Comparison of ENCODE assay signal across 9 cellular contexts in genomic region chr4:57080781-57081650, GRCh38. TPM values are rescaled to one million over a fixed set of nuclear protein-coding genes. Genes with fewer than 3 reads are reported as not detected.
DNase-seq lines count a peak whose midpoint lies in the region; ATAC-seq and TF ChIP-seq lines count a peak whose summit lies in the region.
"Had no signal": no experiment of that assay in that cellular context is flagged by ENCODE, and none has a peak within 500 bp of the region (broad histone marks: within the 10 kb centered on the region; RNA-seq: fewer than 3 reads in every experiment).

No MANE protein-coding gene starts in this region.

- no peak overlapping the region for H3K4me3 Mint-ChIP-seq in activated CD8-positive, alpha-beta T cell treated with anti-CD3 and anti-CD28 coated beads for 36 hours

- no peak overlapping the region for H3K27ac Mint-ChIP-seq in activated CD8-positive, alpha-beta T cell treated with anti-CD3 and anti-CD28 coated beads for 36 hours

- H3K4me1 ChIP-seq in HUES6 (ENCODE audit: control insufficient read depth, insufficient read depth, low read length) (peaks cover 42% of the 10 kb centered on the region), colonic mucosa (no peaks in the 10 kb centered on the region), right lobe of liver (no peaks in the 10 kb centered on the region), thyroid gland (peaks cover 26 to 60% of the 10 kb centered on the region in 2 donors)

- WGBS in right lobe of liver (ENCODE audit: insufficient coverage, low coverage, low lambda C conversion rate, missing lambda C conversion rate): 26% methylated on average over 4 of the region's 5 CpGs
- 67 to 73% methylated on average over 5 of the region's 5 CpGs for WGBS in thyroid gland, 2 donors

- peaks cover 7% of the 10 kb centered on the region; the same call in 1 of the 2 replicates for H3K9me3 ChIP-seq in HUES6 (ENCODE audit: control insufficient read depth, insufficient read depth, low read depth, low read length)
- H3K9me3 ChIP-seq in colonic mucosa: no peaks in the 10 kb centered on the region
- H3K9me3 ChIP-seq in right lobe of liver: no peaks in the 10 kb centered on the region
- no peaks in the 10 kb centered on the region for H3K9me3 ChIP-seq in thyroid gland

- no peak for TF ChIP-seq POLR2A in right lobe of liver (IDR thresholded peaks at IDR 0.05)
- TF ChIP-seq POLR2A in thyroid gland (IDR thresholded peaks at IDR 0.05): no peak

- no peaks in the 10 kb centered on the region for H3K9me3 Mint-ChIP-seq in activated CD8-positive, alpha-beta T cell treated with anti-CD3 and anti-CD28 coated beads for 36 hours

- CTCF ChIA-PET in activated CD8-positive, alpha-beta T cell treated with anti-CD3 and anti-CD28 coated beads for 36 hours (lab: Charles Lee): no interaction called here

- H3K4me3 ChIP-seq in HUES6 (ENCODE audit: low read depth, low read length) (no peak overlapping the region), colonic mucosa (no peak overlapping the region), right lobe of liver (no peak overlapping the region), thyroid gland (replicated peaks in 1 of 3) (no peak overlapping the region)

- POLR2A ChIA-PET in activated CD8-positive, alpha-beta T cell treated with anti-CD3 and anti-CD28 coated beads for 36 hours (lab: Charles Lee): no interaction called here

- H3K27me3 ChIP-seq in HUES6 (ENCODE audit: control insufficient read depth, insufficient read depth, low read length): no peaks in the 10 kb centered on the region
- no peaks in the 10 kb centered on the region for H3K27me3 ChIP-seq in colonic mucosa
- no peaks in the 10 kb centered on the region for H3K27me3 ChIP-seq in right lobe of liver
- no peaks in the 10 kb centered on the region for H3K27me3 ChIP-seq in thyroid gland

- DNase-seq in colonic mucosa: no peak
- DNase-seq in right lobe of liver: no peak
- no peak for DNase-seq in thyroid gland
- DNase-seq in activated CD8-positive, alpha-beta T cell treated with anti-CD3 and anti-CD28 coated beads for 36 hours: no peak
- no peak for DNase-seq in T-helper 1 cell
- DNase-seq in activated CD4-positive, alpha-beta T cell treated with anti-CD3 and anti-CD28 coated beads for 1 hour: no peak
- DNase-seq: NCI-H146 had no signal

- TF ChIP-seq CTCF in colonic mucosa (IDR thresholded peaks at IDR 0.05) (no peak), right lobe of liver (IDR thresholded peaks at IDR 0.05) (no peak), thyroid gland (IDR thresholded peaks at IDR 0.05) (no peak)
- no peak for TF ChIP-seq CTCF in activated CD8-positive, alpha-beta T cell treated with anti-CD3 and anti-CD28 coated beads for 36 hours (IDR thresholded peaks at IDR 0.05)

- ATAC-seq in right lobe of liver: peak; percentile 74 to 85 (median 81)
- no peak for ATAC-seq in activated CD8-positive, alpha-beta T cell treated with anti-CD3 and anti-CD28 coated beads for 36 hours
- ATAC-seq in GM18870 (IDR thresholded peaks at IDR 0.05; ENCODE audit: unreplicated experiment): no peak

- no peaks in the 10 kb centered on the region for H3K36me3 ChIP-seq in HUES6 (ENCODE audit: control insufficient read depth, insufficient read depth, low read length)
- H3K36me3 ChIP-seq in colonic mucosa: no peaks in the 10 kb centered on the region
- H3K36me3 ChIP-seq in right lobe of liver: no peaks in the 10 kb centered on the region
- no peaks in the 10 kb centered on the region for H3K36me3 ChIP-seq in thyroid gland

- H3K4me1 Mint-ChIP-seq in activated CD8-positive, alpha-beta T cell treated with anti-CD3 and anti-CD28 coated beads for 36 hours (ENCODE audit: low read depth): no peaks in the 10 kb centered on the region

- intact Hi-C loops in colonic mucosa (cut with DNase I) (no loop called here), right lobe of liver (cut with DNase I) (no loop called here), thyroid gland (cut with DNase I) (no loop called here)
- intact Hi-C loops in activated CD8-positive, alpha-beta T cell treated with anti-CD3 and anti-CD28 coated beads for 36 hours (cut with micrococcal nuclease): no loop called here

- H3K9ac ChIP-seq in HUES6 (ENCODE audit: low read length) (peak overlapping the region; percentile 52), colonic mucosa (ENCODE audit: low read depth in 2 of 2, low read length in 2 of 2) (no peak overlapping the region)

- peak overlapping the region; percentile 84; the same call in 1 of the 2 replicates for H3K27ac ChIP-seq in HUES6 (ENCODE audit: low read depth, low read length)
- H3K27ac ChIP-seq in colonic mucosa: peak overlapping the region; percentile 38
- H3K27ac ChIP-seq in right lobe of liver: peak overlapping the region; percentile 25 to 76 (median 44)
- peak overlapping the region in 2 of 3 donors; percentile 66 to 80 for H3K27ac ChIP-seq in thyroid gland

- peaks cover 11% of the 10 kb centered on the region for H3K27me3 Mint-ChIP-seq in activated CD8-positive, alpha-beta T cell treated with anti-CD3 and anti-CD28 coated beads for 36 hours

- H3K36me3 Mint-ChIP-seq in activated CD8-positive, alpha-beta T cell treated with anti-CD3 and anti-CD28 coated beads for 36 hours (ENCODE audit: low read depth): no peaks in the 10 kb centered on the region

RNA-seq across cellular contexts. Expression of gene IGFBP7, which starts 29.2 kb away (rescaled TPM):
- total RNA-seq in colonic mucosa (10 to 100 TPM; 58.5 to 89.5 TPM), right lobe of liver (100 to 1,000 TPM in 5 of 6 experiments, 10 to 100 TPM in 1; 46.2 to 347 (median 163) TPM), thyroid gland (1,000 to 10,000 TPM in 3 of 4 donors, 100 to 1,000 TPM in 1; 660 to 2,581 (median 1,387) TPM)
- not detected for total RNA-seq in activated CD8-positive, alpha-beta T cell treated with anti-CD3 and anti-CD28 coated beads for 36 hours

Comparison
In these comparisons a context has a peak if more than half of its experiments do, and no peak if none do; other contexts are left out.
1. ATAC-seq: peak in right lobe of liver (4 of 4); none in activated CD8-positive, alpha-beta T cell treated with anti-CD3 and anti-CD28 coated beads for 36 hours (single experiment) and GM18870 (single experiment).
2. RNA of gene IGFBP7, which starts 29.2 kb away (total RNA-seq): 660 to 2,581 TPM in thyroid gland, 46.2 to 347 TPM in right lobe of liver and 58.5 to 89.5 TPM in colonic mucosa; not detected in activated CD8-positive, alpha-beta T cell treated with anti-CD3 and anti-CD28 coated beads for 36 hours; every median in the first group is over 10 times any median in the second.
3. Peak in every context shown above with its lines, with median percentiles within 50 percentile points of each other: H3K27ac ChIP-seq.